8 cellular contexts compared by ENCODE assay signal in genomic region chr12:116532986-116533342, GRCh38. TPM values are rescaled to one million over a fixed set of nuclear protein-coding genes. Genes with fewer than 3 reads are reported as not detected.
A peak's percentile ranks its signal among the peaks of the same experiment; 100 is the strongest.
DNase-seq lines count a peak whose midpoint lies in the region; TF ChIP-seq lines count a peak whose summit lies in the region.

No MANE protein-coding gene starts in this region.

- TF ChIP-seq EP300 in stomach (IDR thresholded peaks at IDR 0.05) = no peak

- H3K27me3 Mint-ChIP-seq in activated naive CD4-positive, alpha-beta T cell treated with anti-CD3 and anti-CD28 coated beads, Interleukin-2, amount 50 U/mL, for 24 hours = no peaks in the 10 kb centered on the region

- H3K4me2 ChIP-seq in OCI-LY3 (ENCODE audit: low read length) = peak overlapping the region; percentile 97

- H3K4me1 Mint-ChIP-seq in activated naive CD4-positive, alpha-beta T cell treated with anti-CD3 and anti-CD28 coated beads, Interleukin-2, amount 50 U/mL, for 24 hours = peaks cover 18% of the 10 kb centered on the region

- H3K9ac ChIP-seq in OCI-LY3 (ENCODE audit: low read length) = peak overlapping the region; percentile 38

- H3K36me3 Mint-ChIP-seq in activated naive CD4-positive, alpha-beta T cell treated with anti-CD3 and anti-CD28 coated beads, Interleukin-2, amount 50 U/mL, for 24 hours = no peaks in the 10 kb centered on the region

- TF ChIP-seq POLR2A in stomach (IDR thresholded peaks at IDR 0.05) = no peak

- DNase-seq in activated naive CD4-positive, alpha-beta T cell treated with anti-CD3 and anti-CD28 coated beads, Interleukin-2, amount 50 U/mL, for 16 hours = no peak
- DNase-seq in fibroblast of pulmonary artery (ENCODE audit: low read depth) (no peak), stomach (no peak), kidney glomerular epithelial cell (lab: John Stamatoyannopoulos, UW) (no peak), NCI-H1694 (lab: John Stamatoyannopoulos, UW) (no peak), GM20000 (ENCODE audit: low spot score) (no peak)

- no peaks in the 10 kb centered on the region for H3K36me3 ChIP-seq in OCI-LY3 (replicated peaks; ENCODE audit: low read depth, low read length)
- no peaks in the 10 kb centered on the region for H3K36me3 ChIP-seq in stomach

- H3K27ac ChIP-seq in OCI-LY3 (ENCODE audit: low read length) (no peak overlapping the region), stomach (peak overlapping the region in 4 of 5 donors; percentile 61 to 86 (median 80))

- H3K27me3 ChIP-seq in OCI-LY3 (ENCODE audit: low read depth, low read length) (peaks cover 6% of the 10 kb centered on the region; the same call in 1 of the 2 replicates), stomach (no peaks in the 10 kb centered on the region)

- no peak overlapping the region for H3K27ac Mint-ChIP-seq in activated naive CD4-positive, alpha-beta T cell treated with anti-CD3 and anti-CD28 coated beads, Interleukin-2, amount 50 U/mL, for 24 hours

- 2 to 6% (median 4%) methylated on average over 9 to 11 of the region's 11 CpGs for WGBS in stomach, 5 donors

- H3K4me1 ChIP-seq in OCI-LY3 (ENCODE audit: low read length) = peaks cover 32% of the 10 kb centered on the region
- peaks cover 16 to 44% (median 32%) of the 10 kb centered on the region in 4 donors for H3K4me1 ChIP-seq in stomach

- intact Hi-C loops in stomach (cut with DNase I; ENCODE audit: low total_unique reads) = no loop called here

- H3K79me2 ChIP-seq in OCI-LY3 (ENCODE audit: low read length) = no peaks in the 10 kb centered on the region

- peak overlapping the region; percentile 97 for H2AFZ ChIP-seq in OCI-LY3 (ENCODE audit: low read depth, low read length)

- H4K20me1 ChIP-seq in OCI-LY3 (ENCODE audit: insufficient read depth, low read length) = no peaks in the 10 kb centered on the region

- peak overlapping the region; percentile 92 for H3K4me3 Mint-ChIP-seq in activated naive CD4-positive, alpha-beta T cell treated with anti-CD3 and anti-CD28 coated beads, Interleukin-2, amount 50 U/mL, for 24 hours

- no peak for TF ChIP-seq CTCF in OCI-LY3 (IDR thresholded peaks at IDR 0.05; ENCODE audit: low read depth, low read length)
- TF ChIP-seq CTCF in fibroblast of pulmonary artery (IDR thresholded peaks at IDR 0.05; ENCODE audit: low read length, missing control alignments) = no peak
- no peak for TF ChIP-seq CTCF in stomach (IDR thresholded peaks at IDR 0.05)
- TF ChIP-seq CTCF in GM20000 (IDR thresholded peaks at IDR 0.05; ENCODE audit: extremely low read depth, missing control alignments) = no peak

- no peaks in the 10 kb centered on the region for H3K9me3 Mint-ChIP-seq in activated naive CD4-positive, alpha-beta T cell treated with anti-CD3 and anti-CD28 coated beads, Interleukin-2, amount 50 U/mL, for 24 hours

- peak overlapping the region; percentile 86 for H3K4me3 ChIP-seq in OCI-LY3 (ENCODE audit: low read length)
- H3K4me3 ChIP-seq in fibroblast of pulmonary artery (replicated peaks; ENCODE audit: low read depth, low read length) = peak overlapping the region; percentile 57
- peak overlapping the region; percentile 52 to 68 (median 57) for H3K4me3 ChIP-seq in stomach

- H3K9me3 ChIP-seq in OCI-LY3 (ENCODE audit: insufficient read depth, low read length) (no peaks in the 10 kb centered on the region), stomach (no peaks in the 10 kb centered on the region)

RNA-seq across cellular contexts. Expression of gene MAP1LC3B2, which starts 26.2 kb away (rescaled TPM):
- total RNA-seq in stomach = 10 to 100 TPM in 1 of 5 donors, 1 to 10 TPM in 3, not detected in 1; 1.3 to 16.9 (median 3.4) TPM
- 1 to 10 TPM in 2 of 3 donors, not detected in 1; 1.9 to 2.4 TPM for polyA plus RNA-seq in stomach
